Comparison of ENCODE assay signal across 1 cellular context in genomic region chr3:146160964-146161724, GRCh38.
A peak's percentile ranks its signal among the peaks of the same experiment; 100 is the strongest.
TF ChIP-seq lines count a peak whose summit lies in the region.

Gene PLOD2, minus strand, starts transcription at chr3:146161184. Its CDS starts 195 bp downstream, at chr3:146160989.

TF ChIP-seq in HepG2, 621 proteins besides CTCF, POLR2A, EP300 and RAD21 (continued from another document and continues in another):
- TF ChIP-seq ZNF407 (CRISPR knock-in tag; IDR thresholded peaks at IDR 0.05; ENCODE audit: not compliant biosample characterization) (no peak), GATAD1 (CRISPR knock-in tag; IDR thresholded peaks at IDR 0.05) (no peak; the same call in 1 of the 2 replicates), ZNF800 (CRISPR knock-in tag; IDR thresholded peaks at IDR 0.05) (0 out of 2 replicates have a peak, but pooled peaks have one; percentile 61), SMAD9 (CRISPR knock-in tag; IDR thresholded peaks at IDR 0.05) (no peak), NR2F6 (IDR thresholded peaks at IDR 0.05) (no peak), NR2F6 (CRISPR knock-in tag; IDR thresholded peaks at IDR 0.05) (no peak; the same call in 1 of the 2 replicates), ZNF710 (CRISPR knock-in tag; IDR thresholded peaks at IDR 0.05; ENCODE audit: borderline replicate concordance) (no peak), TBX3 (IDR thresholded peaks at IDR 0.05; ENCODE audit: borderline replicate concordance) (no peak), ZNF44 (CRISPR knock-in tag; IDR thresholded peaks at IDR 0.05) (no peak), TFDP1 (CRISPR knock-in tag; IDR thresholded peaks at IDR 0.05; ENCODE audit: borderline replicate concordance) (peak; percentile 73; the same call in 1 of the 2 replicates), ELF3 (CRISPR knock-in tag; IDR thresholded peaks at IDR 0.05) (peak; percentile 89), ZNF484 (CRISPR knock-in tag; IDR thresholded peaks at IDR 0.05; ENCODE audit: borderline replicate concordance, low read depth) (0 out of 2 replicates have a peak, but pooled peaks have one; percentile 55), ZBTB7A (CRISPR knock-in tag; IDR thresholded peaks at IDR 0.05) (peak; percentile 58; the same call in 1 of the 2 replicates), ZNF34 (CRISPR knock-in tag; IDR thresholded peaks at IDR 0.05; ENCODE audit: borderline replicate concordance) (0 out of 2 replicates have a peak, but pooled peaks have one; percentile 53), TAF15 (IDR thresholded peaks at IDR 0.05; ENCODE audit: low read depth, low read length, poor library complexity, severe bottlenecking) (no peak), POGK (CRISPR knock-in tag; conservative IDR thresholded peaks at IDR 0.05) (peak; percentile 74; the same call in 1 of the 2 replicates), GPBP1L1 (CRISPR knock-in tag; IDR thresholded peaks at IDR 0.05) (no peak), ZNF251 (CRISPR knock-in tag; IDR thresholded peaks at IDR 0.05) (no peak), KMT2B (CRISPR knock-in tag; IDR thresholded peaks at IDR 0.05) (peak; percentile 54), ZNF891 (CRISPR knock-in tag; IDR thresholded peaks at IDR 0.05) (no peak), PRPF4 (IDR thresholded peaks at IDR 0.05; ENCODE audit: low read depth, low read length, poor library complexity, severe bottlenecking) (no peak), ETV5 (CRISPR knock-in tag; IDR thresholded peaks at IDR 0.05; ENCODE audit: borderline replicate concordance) (no peak), RNF2 (conservative IDR thresholded peaks at IDR 0.05; ENCODE audit: low read depth) (no peak; the same call in 1 of the 2 replicates), ZIK1 (CRISPR knock-in tag; IDR thresholded peaks at IDR 0.05; ENCODE audit: borderline replicate concordance, low read depth) (peak; percentile 96), PBX3 (CRISPR knock-in tag; IDR thresholded peaks at IDR 0.05; ENCODE audit: borderline replicate concordance) (no peak), TOPORS (CRISPR knock-in tag; IDR thresholded peaks at IDR 0.05) (peak; percentile 94; the same call in 1 of the 2 replicates), ZNF567 (CRISPR knock-in tag; IDR thresholded peaks at IDR 0.05; ENCODE audit: borderline replicate concordance) (peak; percentile 87; the same call in 1 of the 2 replicates), HOXA9 (CRISPR knock-in tag; IDR thresholded peaks at IDR 0.05; ENCODE audit: borderline replicate concordance) (0 out of 2 replicates have a peak, but pooled peaks have one; percentile 3), ZNF468 (CRISPR knock-in tag; IDR thresholded peaks at IDR 0.05) (no peak), RBAK (CRISPR knock-in tag; IDR thresholded peaks at IDR 0.05) (no peak), HIC2 (CRISPR knock-in tag; IDR thresholded peaks at IDR 0.05; ENCODE audit: low read depth) (0 out of 2 replicates have a peak, but pooled peaks have one; percentile 45), ARNT (IDR thresholded peaks at IDR 0.05) (no peak), IKZF1 (IDR thresholded peaks at IDR 0.05) (no peak), REXO4 (CRISPR knock-in tag; IDR thresholded peaks at IDR 0.05; ENCODE audit: borderline replicate concordance) (0 out of 2 replicates have a peak, but pooled peaks have one; percentile 69), NR2F1 (CRISPR knock-in tag; IDR thresholded peaks at IDR 0.05) (no peak), MAX (IDR thresholded peaks at IDR 0.05) (peak; percentile 87), ATF1 (CRISPR knock-in tag; IDR thresholded peaks at IDR 0.05) (no peak), ZNF740 (CRISPR knock-in tag; IDR thresholded peaks at IDR 0.05) (no peak), DNMT3B (CRISPR knock-in tag; conservative IDR thresholded peaks at IDR 0.05) (peak; percentile 23)
